Comparison of ENCODE assay signal across 8 cellular contexts in genomic region chr7:39566056-39566921, GRCh38. TPM values are rescaled to one million over a fixed set of nuclear protein-coding genes. Genes with fewer than 3 reads are reported as not detected.
DNase-seq lines count a peak whose midpoint lies in the region; ATAC-seq and TF ChIP-seq lines count a peak whose summit lies in the region.

YAE1 (plus strand) TSS chr7:39566404; CDS start chr7:39566419, 15 bp downstream.

- H3K27me3 ChIP-seq in CD4-positive, alpha-beta memory T cell (ENCODE audit: insufficient read depth, low read length) = no peaks in the 10 kb centered on the region
- H3K27me3 ChIP-seq in lung (ENCODE audit: control insufficient read depth, insufficient read depth) = no peaks in the 10 kb centered on the region

- intact Hi-C loops in CD4-positive, alpha-beta memory T cell (cut with micrococcal nuclease) = loop anchor here (1.0 to 2.0 kb wide), 2 partner anchors 383 to 569 kb away; partner anchors contain the start of genes MPLKIP and SUGCT

- 0 to 1% methylated on average over 62 of the region's 62 CpGs for WGBS in lung, 2 donors

- peak; percentile 71 to 75 (median 72) for DNase-seq in CD4-positive, alpha-beta memory T cell
- DNase-seq in HK-2 (ENCODE audit: unreplicated experiment) (peak; percentile 81), NCI-H82 treated with DMSO at 0.1 percent for 48 hours (lab: John Stamatoyannopoulos, UW; ENCODE audit: unreplicated experiment) (peak; percentile 59), lung (ENCODE audit: low spot score) (peak; percentile 87)
- peak; percentile 47 to 68 for DNase-seq in activated CD8-positive, alpha-beta memory T cell treated with anti-CD3 and anti-CD28 coated beads for 1 hour (ENCODE audit: extremely low read depth in 1 of 2, low read depth in 1 of 2)
- peak; percentile 62 for DNase-seq in effector CD4-positive, alpha-beta T cell
- DNase-seq in stimulated activated CD4-positive, alpha-beta T cell treated with anti-CD3 and anti-CD28 coated beads, TNF-alpha, amount 100 ng/mL, for 4 hours (ENCODE audit: low read depth in 3 of 3) = peak; percentile 58 to 69 (median 68)

- CTCF ChIA-PET in CD4-positive, alpha-beta memory T cell (lab: Charles Lee; ENCODE audit: partially characterized antibody) = interaction anchor here (1.0 to 1.9 kb wide), 4 partner anchors 12 to 180 kb away, joined by 4 to 12 read pairs (median 6); no protein-coding TSS in a partner anchor

- peaks cover 0 to under 1% of the 10 kb centered on the region in 2 donors for H3K27me3 Mint-ChIP-seq in CD4-positive, alpha-beta memory T cell

- peaks cover 7% of the 10 kb centered on the region for H3K36me3 ChIP-seq in CD4-positive, alpha-beta memory T cell (ENCODE audit: insufficient read depth, low read length)
- peaks cover 0 to 3% of the 10 kb centered on the region in 2 donors for H3K36me3 ChIP-seq in lung (ENCODE audit: control insufficient read depth in 2 of 2, insufficient read depth in 2 of 2, low read length in 2 of 2)

- POLR2A ChIA-PET in CD4-positive, alpha-beta memory T cell (lab: Charles Lee; ENCODE audit: partially characterized antibody) = interaction anchor here (0.6 to 1.3 kb wide), 5 partner anchors 8 to 568 kb away, joined by 3 to 5 read pairs (median 3); partner anchors contain the start of genes MPLKIP and RALA

- H3K27ac ChIP-seq in CD4-positive, alpha-beta memory T cell (ENCODE audit: low read depth, low read length) = peak within 1 kb of the TSS; percentile 62
- peak within 1 kb of the TSS; percentile 84 to 87 for H3K27ac ChIP-seq in lung (ENCODE audit: low read depth in 1 of 2, low read length in 1 of 2)

- peak; percentile 99 for ATAC-seq in GM19455 (IDR thresholded peaks at IDR 0.05; ENCODE audit: unreplicated experiment)
- peak; percentile 97 for ATAC-seq in lung (ENCODE audit: insufficient read depth, low FRiP score)

- H3K9me3 ChIP-seq in CD4-positive, alpha-beta memory T cell (ENCODE audit: control insufficient read depth in 1 of 2, low read length in 2 of 2) = no peaks in the 10 kb centered on the region
- H3K9me3 ChIP-seq in lung (ENCODE audit: control insufficient read depth in 2 of 2, insufficient read depth in 1 of 2, low read length in 1 of 2) = no peaks in the 10 kb centered on the region

- H3K4me1 ChIP-seq in CD4-positive, alpha-beta memory T cell (ENCODE audit: insufficient read depth, low read length) = peaks cover 19% of the 10 kb centered on the region
- peaks cover 0 to 5% of the 10 kb centered on the region in 2 donors for H3K4me1 ChIP-seq in lung (ENCODE audit: control insufficient read depth in 2 of 2, insufficient read depth in 2 of 2, low read length in 2 of 2)

- TF ChIP-seq CTCF in lung (IDR thresholded peaks at IDR 0.05; ENCODE audit: control extremely low read depth, extremely low read depth) = no peak

- peaks cover 19 to 29% (median 24%) of the 10 kb centered on the region in 4 donors for H3K4me1 Mint-ChIP-seq in CD4-positive, alpha-beta memory T cell

- H3K36me3 Mint-ChIP-seq in CD4-positive, alpha-beta memory T cell = peaks cover 3 to 15% of the 10 kb centered on the region in 2 donors

- H3K4me3 ChIP-seq in CD4-positive, alpha-beta memory T cell (ENCODE audit: low read length in 2 of 2) = peak within 1 kb of the TSS; percentile 83 to 86
- H3K4me3 ChIP-seq in lung = peak within 1 kb of the TSS; percentile 88

- peak within 1 kb of the TSS; percentile 98 to 100 (median 100) for H3K4me3 Mint-ChIP-seq in CD4-positive, alpha-beta memory T cell

- peak within 1 kb of the TSS; percentile 87 to 99 (median 98) for H3K27ac Mint-ChIP-seq in CD4-positive, alpha-beta memory T cell

- no peaks in the 10 kb centered on the region for H3K9me3 Mint-ChIP-seq in CD4-positive, alpha-beta memory T cell

RNA-seq across cellular contexts. Expression of gene YAE1, which starts in this region (rescaled TPM):
- total RNA-seq in CD4-positive, alpha-beta memory T cell = 10 to 100 TPM; 23.4 to 27.5 TPM
- 10 to 100 TPM; 13.1 to 17.8 TPM for polyA plus RNA-seq in CD4-positive, alpha-beta memory T cell
- total RNA-seq in lung = 10 to 100 TPM; 15.4 to 31.7 TPM
- polyA plus RNA-seq in lung = 10 to 100 TPM; 15.5 to 35.0 TPM

Comparison
In these comparisons a context has a peak if more than half of its experiments do, and no peak if none do; other contexts are left out.
1. Peak in every context shown above with its lines: DNase-seq, ATAC-seq, H3K4me3 ChIP-seq and H3K27ac ChIP-seq.